In genomic region chr13:70016116-70016515, GRCh38 we compare ENCODE assay signal across 24 cellular contexts.
"Had no signal": no experiment of that assay in that cellular context is flagged by ENCODE, and none has a peak within 500 bp of the region (broad histone marks: within the 10 kb centered on the region; RNA-seq: fewer than 3 reads in every experiment).

No MANE protein-coding gene starts in this region.

- H3K4me2 ChIP-seq: smooth muscle cell had no signal

- H3K27ac ChIP-seq: colonic mucosa, esophagus muscularis mucosa, heart right ventricle, lower lobe of right lung, neutrophil, pancreas, right lobe of liver, thoracic aorta, tibial nerve, vagina had no signal

- H3K4me3 ChIP-seq: colonic mucosa, esophagus muscularis mucosa, heart right ventricle, lower lobe of right lung, pancreas, right lobe of liver, smooth muscle cell, thoracic aorta, tibial nerve, vagina had no signal

- H3K9me3 ChIP-seq: colonic mucosa, esophagus muscularis mucosa, lower lobe of right lung, neutrophil, pancreas, right lobe of liver, thoracic aorta, vagina had no signal

- H3K27me3 ChIP-seq: colonic mucosa, esophagus muscularis mucosa, heart right ventricle, neutrophil, pancreas, right lobe of liver, tibial nerve, vagina had no signal

- ATAC-seq: heart right ventricle; left ventricle myocardium superior; lower lobe of right lung; naive thymus-derived CD8-positive, alpha-beta T cell; pancreas; stimulated activated memory B cell treated with anti-CD40 and anti-IgM and Interleukin-4, amounts not matched to agents 10 μg/mL and 1 μg/mL and 100 μg/mL, for 72 hours; stimulated activated naive CD8-positive, alpha-beta T cell treated with anti-CD3 and anti-CD28 coated beads, Interleukin-15, Interleukin-2, amounts not matched to agents 100 U/mL and 50 U/mL, for 24 hours had no signal

- H3K4me1 ChIP-seq: colonic mucosa, esophagus muscularis mucosa, heart right ventricle, lower lobe of right lung, pancreas, right lobe of liver, tibial nerve, vagina had no signal

- H3K36me3 ChIP-seq: colonic mucosa, esophagus muscularis mucosa, heart right ventricle, lower lobe of right lung, neutrophil, pancreas, right lobe of liver, thoracic aorta, tibial nerve, vagina had no signal

- DNase-seq: colonic mucosa; effector CD8-positive, alpha-beta T cell; foreskin melanocyte; glutamatergic neuron; heart right ventricle; hippocampal formation; immature natural killer cell; left ventricle myocardium superior; lower lobe of right lung; naive thymus-derived CD8-positive, alpha-beta T cell; retina; right lobe of liver; stimulated activated CD4-positive, alpha-beta T cell treated with anti-CD3 and anti-CD28 coated beads, Interleukin-2, amount 100 ng/mL, for 24 hours; stimulated activated CD4-positive, alpha-beta T cell treated with anti-CD3 and anti-CD28 coated beads, Interleukin-4, amount 100 ng/mL, for 24 hours; stimulated activated naive CD8-positive, alpha-beta T cell treated with anti-CD3 and anti-CD28 coated beads, Interleukin-15, Interleukin-2, amounts not matched to agents 100 U/mL and 50 U/mL, for 24 hours; substantia nigra had no signal
